Comparison of ENCODE assay signal across 9 cellular contexts in genomic region chr6:32109114-32109764, GRCh38. TPM values are rescaled to one million over a fixed set of nuclear protein-coding genes. Genes with fewer than 3 reads are reported as not detected.
DNase-seq lines count a peak whose midpoint lies in the region; ATAC-seq and TF ChIP-seq lines count a peak whose summit lies in the region.
"Had no signal": no experiment of that assay in that cellular context is flagged by ENCODE, and none has a peak within 500 bp of the region (broad histone marks: within the 10 kb centered on the region; RNA-seq: fewer than 3 reads in every experiment).

A gene with protein sequence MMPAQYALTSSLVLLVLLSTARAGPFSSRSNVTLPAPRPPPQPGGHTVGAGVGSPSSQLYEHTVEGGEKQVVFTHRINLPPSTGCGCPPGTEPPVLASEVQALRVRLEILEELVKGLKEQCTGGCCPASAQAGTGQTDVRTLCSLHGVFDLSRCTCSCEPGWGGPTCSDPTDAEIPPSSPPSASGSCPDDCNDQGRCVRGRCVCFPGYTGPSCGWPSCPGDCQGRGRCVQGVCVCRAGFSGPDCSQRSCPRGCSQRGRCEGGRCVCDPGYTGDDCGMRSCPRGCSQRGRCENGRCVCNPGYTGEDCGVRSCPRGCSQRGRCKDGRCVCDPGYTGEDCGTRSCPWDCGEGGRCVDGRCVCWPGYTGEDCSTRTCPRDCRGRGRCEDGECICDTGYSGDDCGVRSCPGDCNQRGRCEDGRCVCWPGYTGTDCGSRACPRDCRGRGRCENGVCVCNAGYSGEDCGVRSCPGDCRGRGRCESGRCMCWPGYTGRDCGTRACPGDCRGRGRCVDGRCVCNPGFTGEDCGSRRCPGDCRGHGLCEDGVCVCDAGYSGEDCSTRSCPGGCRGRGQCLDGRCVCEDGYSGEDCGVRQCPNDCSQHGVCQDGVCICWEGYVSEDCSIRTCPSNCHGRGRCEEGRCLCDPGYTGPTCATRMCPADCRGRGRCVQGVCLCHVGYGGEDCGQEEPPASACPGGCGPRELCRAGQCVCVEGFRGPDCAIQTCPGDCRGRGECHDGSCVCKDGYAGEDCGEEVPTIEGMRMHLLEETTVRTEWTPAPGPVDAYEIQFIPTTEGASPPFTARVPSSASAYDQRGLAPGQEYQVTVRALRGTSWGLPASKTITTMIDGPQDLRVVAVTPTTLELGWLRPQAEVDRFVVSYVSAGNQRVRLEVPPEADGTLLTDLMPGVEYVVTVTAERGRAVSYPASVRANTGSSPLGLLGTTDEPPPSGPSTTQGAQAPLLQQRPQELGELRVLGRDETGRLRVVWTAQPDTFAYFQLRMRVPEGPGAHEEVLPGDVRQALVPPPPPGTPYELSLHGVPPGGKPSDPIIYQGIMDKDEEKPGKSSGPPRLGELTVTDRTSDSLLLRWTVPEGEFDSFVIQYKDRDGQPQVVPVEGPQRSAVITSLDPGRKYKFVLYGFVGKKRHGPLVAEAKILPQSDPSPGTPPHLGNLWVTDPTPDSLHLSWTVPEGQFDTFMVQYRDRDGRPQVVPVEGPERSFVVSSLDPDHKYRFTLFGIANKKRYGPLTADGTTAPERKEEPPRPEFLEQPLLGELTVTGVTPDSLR (N-terminal part only) (minus strand): TSS chr6:32109338. CDS start chr6:32098198, 11,140 bp downstream.

- no peaks in the 10 kb centered on the region for H3K36me3 ChIP-seq in mucosa of descending colon (ENCODE audit: low read depth)
- H3K36me3 ChIP-seq in transverse colon: no peaks in the 10 kb centered on the region

- H3K9me3 ChIP-seq in mucosa of descending colon (no peaks in the 10 kb centered on the region), transverse colon (no peaks in the 10 kb centered on the region)

- intact Hi-C loops in dorsolateral prefrontal cortex (cut with DNase I): no loop called here
- intact Hi-C loops in mucosa of descending colon (cut with DNase I, micrococcal nuclease): no loop called here
- intact Hi-C loops in transverse colon (cut with DNase I; ENCODE audit: low total_unique reads): no loop called here

- H3K9me3 Mint-ChIP-seq in T-helper 1 cell treated with Interleukin-12 subunit alpha and Interleukin-12 subunit beta and Interleukin-4 antibody, amounts not matched to agents 30 μg/mL and 1 μg/mL, for 36 hours: no peaks in the 10 kb centered on the region

- H3K27ac ChIP-seq in dorsolateral prefrontal cortex (peak within 1 kb of the TSS in 24 of 59 donors; percentile 20 to 85 (median 48)), transverse colon (peak within 1 kb of the TSS; percentile 74 to 78 (median 74))
- H3K27ac ChIP-seq: epithelial cell of prostate had no signal

- peaks cover 3% of the 10 kb centered on the region for H3K4me1 Mint-ChIP-seq in T-helper 1 cell treated with Interleukin-12 subunit alpha and Interleukin-12 subunit beta and Interleukin-4 antibody, amounts not matched to agents 30 μg/mL and 1 μg/mL, for 36 hours (ENCODE audit: low read depth)

- H3K4me1 ChIP-seq in mucosa of descending colon (ENCODE audit: low read depth) (peaks cover 10% of the 10 kb centered on the region), transverse colon (peaks cover 16 to 50% (median 30%) of the 10 kb centered on the region in 4 donors)

- TF ChIP-seq POLR2A in transverse colon (IDR thresholded peaks at IDR 0.05): peak; percentile 50

- peak within 1 kb of the TSS in 45 of 59 donors; percentile 1 to 49 (median 24) for H3K4me3 ChIP-seq in dorsolateral prefrontal cortex
- H3K4me3 ChIP-seq in mucosa of descending colon: no peak within 1 kb of the TSS
- H3K4me3 ChIP-seq in transverse colon: peak within 1 kb of the TSS in 3 of 4 donors; percentile 3 to 38 (median 23)

- peaks cover 23% of the 10 kb centered on the region for H3K27me3 Mint-ChIP-seq in T-helper 1 cell treated with Interleukin-12 subunit alpha and Interleukin-12 subunit beta and Interleukin-4 antibody, amounts not matched to agents 30 μg/mL and 1 μg/mL, for 36 hours (ENCODE audit: low read depth)

- ATAC-seq in mucosa of descending colon: peak; percentile 43

- H3K27ac Mint-ChIP-seq in T-helper 1 cell treated with Interleukin-12 subunit alpha and Interleukin-12 subunit beta and Interleukin-4 antibody, amounts not matched to agents 30 μg/mL and 1 μg/mL, for 36 hours: peak within 1 kb of the TSS; percentile 50

- TF ChIP-seq CTCF in dorsolateral prefrontal cortex (IDR thresholded peaks at IDR 0.05 in 54 of 56, conservative IDR thresholded peaks at IDR 0.05 in 2 of 56; ENCODE audit: low read depth in 1 of 56, partially characterized antibody in 56 of 56): no peak
- no peak for TF ChIP-seq CTCF in mucosa of descending colon (IDR thresholded peaks at IDR 0.05)
- no peak for TF ChIP-seq CTCF in transverse colon (IDR thresholded peaks at IDR 0.05)

- WGBS in transverse colon (ENCODE audit: low coverage in 1 of 2), 2 donors: 10 to 15% methylated on average over 2 to 12 of the region's 12 CpGs

- peaks cover 0 to 3% (median 0%) of the 10 kb centered on the region in 45 donors for H3K27me3 ChIP-seq in dorsolateral prefrontal cortex
- peaks cover 2% of the 10 kb centered on the region for H3K27me3 ChIP-seq in transverse colon

- no peak for TF ChIP-seq EP300 in transverse colon (IDR thresholded peaks at IDR 0.05; ENCODE audit: low read depth)

- DNase-seq in T-helper 1 cell (no peak), dorsolateral prefrontal cortex (no peak), mucosa of descending colon (peak in 1 of 3 donors; percentile 50), transverse colon (peak; percentile 35), NCI-H510A (lab: John Stamatoyannopoulos, UW) (no peak), HK-2 (ENCODE audit: unreplicated experiment) (no peak), inferior parietal cortex (ENCODE audit: extremely low spot score) (no peak)

- in situ Hi-C loops in transverse colon (cut with MboI; ENCODE audit: low pct_ligation_motif_present in 1 of 4, low pct_unique_long_range_greater_than_20kb in 1 of 4, low sequenced_read_pairs in 3 of 4): no loop called here

- H3K36me3 Mint-ChIP-seq in T-helper 1 cell treated with Interleukin-12 subunit alpha and Interleukin-12 subunit beta and Interleukin-4 antibody, amounts not matched to agents 30 μg/mL and 1 μg/mL, for 36 hours (ENCODE audit: low read depth): peaks cover 18% of the 10 kb centered on the region

- H3K4me3 Mint-ChIP-seq in T-helper 1 cell treated with Interleukin-12 subunit alpha and Interleukin-12 subunit beta and Interleukin-4 antibody, amounts not matched to agents 30 μg/mL and 1 μg/mL, for 36 hours: no peak within 1 kb of the TSS

RNA-seq across cellular contexts. Expression of the gene that starts here (rescaled TPM):
- total RNA-seq in dorsolateral prefrontal cortex (10 to 100 TPM; 10.8 to 47.8 (median 25.8) TPM), mucosa of descending colon (10 to 100 TPM; 20.1 to 87.0 (median 36.9) TPM), transverse colon (100 to 1,000 TPM in 1 of 4 donors, 10 to 100 TPM in 3; 47.7 to 205 (median 66.2) TPM)
